ENCODE assay signal across 8 cellular contexts in the genomic region with DNA sequence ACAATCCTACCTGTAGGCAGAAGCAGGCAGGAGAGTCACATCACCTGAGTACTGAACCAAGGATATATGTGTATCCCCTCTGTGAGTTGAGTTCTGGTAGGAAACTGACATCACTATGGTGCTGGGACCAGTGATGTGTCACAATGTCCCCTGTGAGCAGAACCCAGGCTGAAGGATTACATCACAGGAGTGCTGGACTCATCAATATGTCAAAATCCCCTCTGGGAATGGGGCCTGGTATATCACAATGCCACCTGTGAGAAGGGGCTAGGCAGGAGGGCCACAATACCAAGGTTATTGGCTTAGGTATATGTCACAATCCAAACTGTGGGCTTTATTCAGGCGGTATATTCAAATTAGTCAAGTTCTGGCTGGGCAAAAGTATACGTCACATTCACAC.
"Had no signal": no experiment of that assay in that cellular context is flagged by ENCODE, and none has a peak within 500 bp of the region (broad histone marks: within the 10 kb centered on the region; RNA-seq: fewer than 3 reads in every experiment).

No MANE protein-coding gene starts in this region.

- H3K27me3 Mint-ChIP-seq: IgD-negative memory B cell had no signal

- H3K9ac ChIP-seq: GM23248 had no signal

- H2AFZ ChIP-seq: GM23248 had no signal

- H3K4me3 Mint-ChIP-seq: HFFc6, IgD-negative memory B cell had no signal

- ATAC-seq: HCT116 had no signal

- H3K9me3 ChIP-seq: HAP-1 had no signal

- H3K36me3 Mint-ChIP-seq: IgD-negative memory B cell had no signal

- H3K4me1 ChIP-seq: HAP-1 had no signal

- H3K4me3 ChIP-seq: GM23248, HAP-1 had no signal

- H3K27ac ChIP-seq: GM23248 had no signal

- H3K27ac Mint-ChIP-seq: HFFc6, IgD-negative memory B cell had no signal

- H3K36me3 ChIP-seq: HAP-1 had no signal

- H3K4me1 Mint-ChIP-seq: IgD-negative memory B cell had no signal

- DNase-seq: GM23248, GOT3, H7, HFFc6, KBM-7 had no signal
